Comparison of ENCODE assay signal across 1 cellular context in the genomic region with DNA sequence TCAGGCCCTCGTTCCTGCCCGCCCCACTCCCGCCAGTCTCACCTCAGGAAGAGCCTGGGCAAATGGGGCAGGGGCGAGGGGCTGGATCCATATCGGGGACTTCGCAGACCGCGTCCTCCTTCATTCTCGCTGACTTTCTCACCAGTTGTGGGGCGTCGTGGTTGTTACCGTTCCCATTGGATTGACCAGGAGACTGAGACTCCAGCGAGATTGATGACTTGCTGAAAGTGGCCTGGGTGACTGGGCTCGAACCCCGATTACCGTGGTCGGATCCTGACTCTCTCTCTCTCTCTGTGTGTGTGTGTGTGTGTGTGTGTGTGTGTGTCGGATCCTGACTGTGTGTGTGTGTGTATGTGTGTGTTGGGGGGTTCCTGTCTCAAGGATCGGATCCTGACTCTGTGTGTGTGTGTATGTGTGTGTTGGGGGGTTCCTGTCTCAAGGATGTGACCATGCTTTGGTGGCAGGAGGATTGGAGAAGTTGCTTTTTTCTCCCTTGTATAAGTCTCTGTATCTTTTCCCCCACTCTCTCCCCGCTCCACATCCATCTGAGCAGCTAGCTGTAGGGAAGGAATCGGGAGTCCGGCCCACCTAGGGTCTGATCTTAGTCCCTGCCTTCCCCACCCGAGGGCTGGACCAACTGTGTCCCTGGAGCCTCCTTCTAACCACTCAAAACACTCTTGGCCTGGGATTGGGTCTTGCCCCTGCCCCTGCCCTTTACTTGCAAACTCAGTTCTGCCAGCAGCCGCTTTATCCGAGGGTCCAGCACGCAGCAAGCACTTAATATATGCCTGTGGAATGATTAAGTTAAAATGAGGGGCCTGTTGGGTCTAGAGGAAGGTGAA.
TF ChIP-seq lines count a peak whose summit lies in the region.

No MANE protein-coding gene starts in this region.

TF ChIP-seq in GM12878, 131 proteins besides CTCF, POLR2A, EP300 and RAD21 (continued from another document and continues in another):
- TF ChIP-seq YBX1 (IDR thresholded peaks at IDR 0.05) (no peak), CHD1 (IDR thresholded peaks at IDR 0.05; ENCODE audit: low read depth, low read length) (0 out of 2 replicates have a peak, but pooled peaks have one; percentile 41), DPF2 (IDR thresholded peaks at IDR 0.05) (no peak), CBX3 (IDR thresholded peaks at IDR 0.05; ENCODE audit: borderline replicate concordance, low read depth) (no peak), HDGF (IDR thresholded peaks at IDR 0.05) (peak; percentile 95; the same call in 1 of the 2 replicates), NBN (IDR thresholded peaks at IDR 0.05) (peak; percentile 82; the same call in 1 of the 2 replicates), RUNX3 (IDR thresholded peaks at IDR 0.05; ENCODE audit: low read length) (no peak), MXI1 (IDR thresholded peaks at IDR 0.05; ENCODE audit: low read depth, low read length) (0 out of 2 replicates have a peak, but pooled peaks have one; percentile 18), TARDBP (IDR thresholded peaks at IDR 0.05; ENCODE audit: borderline replicate concordance) (no peak), HCFC1 (IDR thresholded peaks at IDR 0.05; ENCODE audit: low read length) (no peak), WRNIP1 (IDR thresholded peaks at IDR 0.05; ENCODE audit: borderline replicate concordance, low read depth, low read length) (0 out of 2 replicates have a peak, but pooled peaks have one; percentile 9), BRCA1 (IDR thresholded peaks at IDR 0.05; ENCODE audit: low read depth, low read length) (no peak), ZNF217 (IDR thresholded peaks at IDR 0.05) (no peak), MTA2 (IDR thresholded peaks at IDR 0.05; ENCODE audit: low read depth) (no peak), ASH2L (IDR thresholded peaks at IDR 0.05; ENCODE audit: borderline replicate concordance, low read depth) (no peak), LARP7 (IDR thresholded peaks at IDR 0.05) (peak; percentile 54; the same call in 1 of the 2 replicates), RAD51 (IDR thresholded peaks at IDR 0.05) (no peak), PAX5 (IDR thresholded peaks at IDR 0.05; ENCODE audit: borderline replicate concordance, low read depth, low read length) (no peak), RB1 (IDR thresholded peaks at IDR 0.05; ENCODE audit: borderline replicate concordance) (0 out of 2 replicates have a peak, but pooled peaks have one; percentile 5), ZBED1 (IDR thresholded peaks at IDR 0.05; ENCODE audit: borderline replicate concordance) (no peak), MYB (IDR thresholded peaks at IDR 0.05; ENCODE audit: borderline replicate concordance, low read depth, low read length) (no peak), CHD2 (IDR thresholded peaks at IDR 0.05; ENCODE audit: borderline replicate concordance, low read depth, low read length) (no peak), SUPT20H (IDR thresholded peaks at IDR 0.05; ENCODE audit: borderline replicate concordance, control insufficient read depth, low read depth, low read length) (no peak), IKZF1 (conservative IDR thresholded peaks at IDR 0.05) (peak; percentile 20; the same call in 1 of the 2 replicates), POLR2AphosphoS2 (IDR thresholded peaks at IDR 0.05; ENCODE audit: low read depth, low read length) (peak; percentile 23; the same call in 1 of the 2 replicates), POLR2AphosphoS5 (IDR thresholded peaks at IDR 0.05; ENCODE audit: low read length) (no peak), FOXM1 (IDR thresholded peaks at IDR 0.05; ENCODE audit: low read depth, low read length) (no peak), YY1 (IDR thresholded peaks at IDR 0.05; ENCODE audit: low read depth, low read length) (no peak), TAF1 (IDR thresholded peaks at IDR 0.05; ENCODE audit: borderline replicate concordance, low read depth, low read length) (no peak), KAT2A (conservative IDR thresholded peaks at IDR 0.05; ENCODE audit: control insufficient read depth, low read depth, low read length) (no peak), ZZZ3 (IDR thresholded peaks at IDR 0.05; ENCODE audit: control insufficient read depth, insufficient read length, low read depth) (no peak), NR2C1 (IDR thresholded peaks at IDR 0.05) (no peak), SIN3A (IDR thresholded peaks at IDR 0.05; ENCODE audit: low read depth, low read length) (no peak), STAT1 (conservative IDR thresholded peaks at IDR 0.05) (no peak), ATF7 (IDR thresholded peaks at IDR 0.05; ENCODE audit: low read depth) (0 out of 2 replicates have a peak, but pooled peaks have one; percentile 16), SMAD5 (IDR thresholded peaks at IDR 0.05; ENCODE audit: low read depth) (no peak), POU2F2 (IDR thresholded peaks at IDR 0.05; ENCODE audit: borderline replicate concordance, low read depth, low read length) (no peak)
- TF ChIP-seq, protein P1, sequence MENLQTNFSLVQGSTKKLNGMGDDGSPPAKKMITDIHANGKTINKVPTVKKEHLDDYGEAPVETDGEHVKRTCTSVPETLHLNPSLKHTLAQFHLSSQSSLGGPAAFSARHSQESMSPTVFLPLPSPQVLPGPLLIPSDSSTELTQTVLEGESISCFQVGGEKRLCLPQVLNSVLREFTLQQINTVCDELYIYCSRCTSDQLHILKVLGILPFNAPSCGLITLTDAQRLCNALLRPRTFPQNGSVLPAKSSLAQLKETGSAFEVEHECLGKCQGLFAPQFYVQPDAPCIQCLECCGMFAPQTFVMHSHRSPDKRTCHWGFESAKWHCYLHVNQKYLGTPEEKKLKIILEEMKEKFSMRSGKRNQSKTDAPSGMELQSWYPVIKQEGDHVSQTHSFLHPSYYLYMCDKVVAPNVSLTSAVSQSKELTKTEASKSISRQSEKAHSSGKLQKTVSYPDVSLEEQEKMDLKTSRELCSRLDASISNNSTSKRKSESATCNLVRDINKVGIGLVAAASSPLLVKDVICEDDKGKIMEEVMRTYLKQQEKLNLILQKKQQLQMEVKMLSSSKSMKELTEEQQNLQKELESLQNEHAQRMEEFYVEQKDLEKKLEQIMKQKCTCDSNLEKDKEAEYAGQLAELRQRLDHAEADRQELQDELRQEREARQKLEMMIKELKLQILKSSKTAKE (IDR thresholded peaks at IDR 0.05; ENCODE audit: low read depth, poor library complexity, severe bottlenecking), result no peak
- TF ChIP-seq, protein P2, sequence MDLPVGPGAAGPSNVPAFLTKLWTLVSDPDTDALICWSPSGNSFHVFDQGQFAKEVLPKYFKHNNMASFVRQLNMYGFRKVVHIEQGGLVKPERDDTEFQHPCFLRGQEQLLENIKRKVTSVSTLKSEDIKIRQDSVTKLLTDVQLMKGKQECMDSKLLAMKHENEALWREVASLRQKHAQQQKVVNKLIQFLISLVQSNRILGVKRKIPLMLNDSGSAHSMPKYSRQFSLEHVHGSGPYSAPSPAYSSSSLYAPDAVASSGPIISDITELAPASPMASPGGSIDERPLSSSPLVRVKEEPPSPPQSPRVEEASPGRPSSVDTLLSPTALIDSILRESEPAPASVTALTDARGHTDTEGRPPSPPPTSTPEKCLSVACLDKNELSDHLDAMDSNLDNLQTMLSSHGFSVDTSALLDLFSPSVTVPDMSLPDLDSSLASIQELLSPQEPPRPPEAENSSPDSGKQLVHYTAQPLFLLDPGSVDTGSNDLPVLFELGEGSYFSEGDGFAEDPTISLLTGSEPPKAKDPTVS (IDR thresholded peaks at IDR 0.05; ENCODE audit: low read depth, low read length), result no peak
- TF ChIP-seq, protein P3, sequence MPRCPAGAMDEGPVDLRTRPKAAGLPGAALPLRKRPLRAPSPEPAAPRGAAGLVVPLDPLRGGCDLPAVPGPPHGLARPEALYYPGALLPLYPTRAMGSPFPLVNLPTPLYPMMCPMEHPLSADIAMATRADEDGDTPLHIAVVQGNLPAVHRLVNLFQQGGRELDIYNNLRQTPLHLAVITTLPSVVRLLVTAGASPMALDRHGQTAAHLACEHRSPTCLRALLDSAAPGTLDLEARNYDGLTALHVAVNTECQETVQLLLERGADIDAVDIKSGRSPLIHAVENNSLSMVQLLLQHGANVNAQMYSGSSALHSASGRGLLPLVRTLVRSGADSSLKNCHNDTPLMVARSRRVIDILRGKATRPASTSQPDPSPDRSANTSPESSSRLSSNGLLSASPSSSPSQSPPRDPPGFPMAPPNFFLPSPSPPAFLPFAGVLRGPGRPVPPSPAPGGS (IDR thresholded peaks at IDR 0.05; ENCODE audit: borderline replicate concordance, insufficient read depth, low read depth, low read length, poor library complexity, severe bottlenecking), result no peak
- TF ChIP-seq, protein P4, sequence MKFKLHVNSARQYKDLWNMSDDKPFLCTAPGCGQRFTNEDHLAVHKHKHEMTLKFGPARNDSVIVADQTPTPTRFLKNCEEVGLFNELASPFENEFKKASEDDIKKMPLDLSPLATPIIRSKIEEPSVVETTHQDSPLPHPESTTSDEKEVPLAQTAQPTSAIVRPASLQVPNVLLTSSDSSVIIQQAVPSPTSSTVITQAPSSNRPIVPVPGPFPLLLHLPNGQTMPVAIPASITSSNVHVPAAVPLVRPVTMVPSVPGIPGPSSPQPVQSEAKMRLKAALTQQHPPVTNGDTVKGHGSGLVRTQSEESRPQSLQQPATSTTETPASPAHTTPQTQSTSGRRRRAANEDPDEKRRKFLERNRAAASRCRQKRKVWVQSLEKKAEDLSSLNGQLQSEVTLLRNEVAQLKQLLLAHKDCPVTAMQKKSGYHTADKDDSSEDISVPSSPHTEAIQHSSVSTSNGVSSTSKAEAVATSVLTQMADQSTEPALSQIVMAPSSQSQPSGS (IDR thresholded peaks at IDR 0.05; ENCODE audit: low read length), result no peak
- TF ChIP-seq, protein P5, sequence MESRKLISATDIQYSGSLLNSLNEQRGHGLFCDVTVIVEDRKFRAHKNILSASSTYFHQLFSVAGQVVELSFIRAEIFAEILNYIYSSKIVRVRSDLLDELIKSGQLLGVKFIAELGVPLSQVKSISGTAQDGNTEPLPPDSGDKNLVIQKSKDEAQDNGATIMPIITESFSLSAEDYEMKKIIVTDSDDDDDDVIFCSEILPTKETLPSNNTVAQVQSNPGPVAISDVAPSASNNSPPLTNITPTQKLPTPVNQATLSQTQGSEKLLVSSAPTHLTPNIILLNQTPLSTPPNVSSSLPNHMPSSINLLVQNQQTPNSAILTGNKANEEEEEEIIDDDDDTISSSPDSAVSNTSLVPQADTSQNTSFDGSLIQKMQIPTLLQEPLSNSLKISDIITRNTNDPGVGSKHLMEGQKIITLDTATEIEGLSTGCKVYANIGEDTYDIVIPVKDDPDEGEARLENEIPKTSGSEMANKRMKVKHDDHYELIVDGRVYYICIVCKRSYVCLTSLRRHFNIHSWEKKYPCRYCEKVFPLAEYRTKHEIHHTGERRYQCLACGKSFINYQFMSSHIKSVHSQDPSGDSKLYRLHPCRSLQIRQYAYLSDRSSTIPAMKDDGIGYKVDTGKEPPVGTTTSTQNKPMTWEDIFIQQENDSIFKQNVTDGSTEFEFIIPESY (IDR thresholded peaks at IDR 0.05), result no peak
- TF ChIP-seq, protein P6, sequence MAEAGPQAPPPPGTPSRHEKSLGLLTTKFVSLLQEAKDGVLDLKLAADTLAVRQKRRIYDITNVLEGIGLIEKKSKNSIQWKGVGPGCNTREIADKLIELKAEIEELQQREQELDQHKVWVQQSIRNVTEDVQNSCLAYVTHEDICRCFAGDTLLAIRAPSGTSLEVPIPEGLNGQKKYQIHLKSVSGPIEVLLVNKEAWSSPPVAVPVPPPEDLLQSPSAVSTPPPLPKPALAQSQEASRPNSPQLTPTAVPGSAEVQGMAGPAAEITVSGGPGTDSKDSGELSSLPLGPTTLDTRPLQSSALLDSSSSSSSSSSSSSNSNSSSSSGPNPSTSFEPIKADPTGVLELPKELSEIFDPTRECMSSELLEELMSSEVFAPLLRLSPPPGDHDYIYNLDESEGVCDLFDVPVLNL (IDR thresholded peaks at IDR 0.05; ENCODE audit: low read depth, low read length), result no peak
- TF ChIP-seq, protein P7, sequence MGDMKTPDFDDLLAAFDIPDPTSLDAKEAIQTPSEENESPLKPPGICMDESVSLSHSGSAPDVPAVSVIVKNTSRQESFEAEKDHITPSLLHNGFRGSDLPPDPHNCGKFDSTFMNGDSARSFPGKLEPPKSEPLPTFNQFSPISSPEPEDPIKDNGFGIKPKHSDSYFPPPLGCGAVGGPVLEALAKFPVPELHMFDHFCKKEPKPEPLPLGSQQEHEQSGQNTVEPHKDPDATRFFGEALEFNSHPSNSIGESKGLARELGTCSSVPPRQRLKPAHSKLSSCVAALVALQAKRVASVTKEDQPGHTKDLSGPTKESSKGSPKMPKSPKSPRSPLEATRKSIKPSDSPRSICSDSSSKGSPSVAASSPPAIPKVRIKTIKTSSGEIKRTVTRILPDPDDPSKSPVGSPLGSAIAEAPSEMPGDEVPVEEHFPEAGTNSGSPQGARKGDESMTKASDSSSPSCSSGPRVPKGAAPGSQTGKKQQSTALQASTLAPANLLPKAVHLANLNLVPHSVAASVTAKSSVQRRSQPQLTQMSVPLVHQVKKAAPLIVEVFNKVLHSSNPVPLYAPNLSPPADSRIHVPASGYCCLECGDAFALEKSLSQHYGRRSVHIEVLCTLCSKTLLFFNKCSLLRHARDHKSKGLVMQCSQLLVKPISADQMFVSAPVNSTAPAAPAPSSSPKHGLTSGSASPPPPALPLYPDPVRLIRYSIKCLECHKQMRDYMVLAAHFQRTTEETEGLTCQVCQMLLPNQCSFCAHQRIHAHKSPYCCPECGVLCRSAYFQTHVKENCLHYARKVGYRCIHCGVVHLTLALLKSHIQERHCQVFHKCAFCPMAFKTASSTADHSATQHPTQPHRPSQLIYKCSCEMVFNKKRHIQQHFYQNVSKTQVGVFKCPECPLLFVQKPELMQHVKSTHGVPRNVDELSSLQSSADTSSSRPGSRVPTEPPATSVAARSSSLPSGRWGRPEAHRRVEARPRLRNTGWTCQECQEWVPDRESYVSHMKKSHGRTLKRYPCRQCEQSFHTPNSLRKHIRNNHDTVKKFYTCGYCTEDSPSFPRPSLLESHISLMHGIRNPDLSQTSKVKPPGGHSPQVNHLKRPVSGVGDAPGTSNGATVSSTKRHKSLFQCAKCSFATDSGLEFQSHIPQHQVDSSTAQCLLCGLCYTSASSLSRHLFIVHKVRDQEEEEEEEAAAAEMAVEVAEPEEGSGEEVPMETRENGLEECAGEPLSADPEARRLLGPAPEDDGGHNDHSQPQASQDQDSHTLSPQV (IDR thresholded peaks at IDR 0.05), result no peak
- TF ChIP-seq, protein P8, sequence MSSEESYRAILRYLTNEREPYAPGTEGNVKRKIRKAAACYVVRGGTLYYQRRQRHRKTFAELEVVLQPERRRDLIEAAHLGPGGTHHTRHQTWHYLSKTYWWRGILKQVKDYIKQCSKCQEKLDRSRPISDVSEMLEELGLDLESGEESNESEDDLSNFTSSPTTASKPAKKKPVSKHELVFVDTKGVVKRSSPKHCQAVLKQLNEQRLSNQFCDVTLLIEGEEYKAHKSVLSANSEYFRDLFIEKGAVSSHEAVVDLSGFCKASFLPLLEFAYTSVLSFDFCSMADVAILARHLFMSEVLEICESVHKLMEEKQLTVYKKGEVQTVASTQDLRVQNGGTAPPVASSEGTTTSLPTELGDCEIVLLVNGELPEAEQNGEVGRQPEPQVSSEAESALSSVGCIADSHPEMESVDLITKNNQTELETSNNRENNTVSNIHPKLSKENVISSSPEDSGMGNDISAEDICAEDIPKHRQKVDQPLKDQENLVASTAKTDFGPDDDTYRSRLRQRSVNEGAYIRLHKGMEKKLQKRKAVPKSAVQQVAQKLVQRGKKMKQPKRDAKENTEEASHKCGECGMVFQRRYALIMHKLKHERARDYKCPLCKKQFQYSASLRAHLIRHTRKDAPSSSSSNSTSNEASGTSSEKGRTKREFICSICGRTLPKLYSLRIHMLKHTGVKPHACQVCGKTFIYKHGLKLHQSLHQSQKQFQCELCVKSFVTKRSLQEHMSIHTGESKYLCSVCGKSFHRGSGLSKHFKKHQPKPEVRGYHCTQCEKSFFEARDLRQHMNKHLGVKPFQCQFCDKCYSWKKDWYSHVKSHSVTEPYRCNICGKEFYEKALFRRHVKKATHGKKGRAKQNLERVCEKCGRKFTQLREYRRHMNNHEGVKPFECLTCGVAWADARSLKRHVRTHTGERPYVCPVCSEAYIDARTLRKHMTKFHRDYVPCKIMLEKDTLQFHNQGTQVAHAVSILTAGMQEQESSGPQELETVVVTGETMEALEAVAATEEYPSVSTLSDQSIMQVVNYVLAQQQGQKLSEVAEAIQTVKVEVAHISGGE (CRISPR knock-in tag; IDR thresholded peaks at IDR 0.05), result 0 out of 2 replicates have a peak, but pooled peaks have one; percentile 1
